24 cellular contexts compared by ENCODE assay signal in the genomic region with DNA sequence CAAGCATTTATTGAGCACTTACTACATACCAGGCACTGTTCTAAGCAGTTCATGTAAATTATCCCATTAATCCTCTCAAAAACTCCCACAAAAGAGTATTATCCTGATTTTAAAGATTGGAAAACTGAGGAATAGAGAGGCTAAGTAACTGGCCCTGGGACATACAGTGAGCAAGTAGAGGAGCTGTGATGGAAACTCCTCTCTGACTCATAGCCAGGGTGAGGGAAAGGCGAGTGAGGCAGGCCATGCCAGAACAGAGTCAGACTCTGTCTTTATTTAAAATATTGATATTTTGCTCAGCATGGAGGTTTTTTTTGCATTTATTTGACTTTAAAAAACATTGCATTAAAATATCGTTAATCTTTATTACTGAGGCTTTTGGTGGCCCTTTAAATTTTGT.
"Had no signal": no experiment of that assay in that cellular context is flagged by ENCODE, and none has a peak within 500 bp of the region (broad histone marks: within the 10 kb centered on the region; RNA-seq: fewer than 3 reads in every experiment).

No MANE protein-coding gene starts in this region.

- H3K9me3 Mint-ChIP-seq: activated CD4-positive, alpha-beta memory T cell treated with anti-CD3 and anti-CD28 coated beads, Interleukin-2, amount 10 ng/mL, durations not matched to agents 7 days and 5 days; activated CD4-positive, alpha-beta T cell treated with anti-CD3 and anti-CD28 coated beads, Interleukin-2, amount 10 ng/mL, durations not matched to agents 7 days and 5 days; activated naive CD8-positive, alpha-beta T cell treated with anti-CD3 and anti-CD28 coated beads, Interleukin-2, amount 50 U/mL, for 24 hours; activated T-cell treated with anti-CD3 and anti-CD28 coated beads, Interleukin-2, amount 50 U/mL, for 24 hours; central memory CD8-positive, alpha-beta T cell had no signal

- H3K4me1 ChIP-seq: heart left ventricle, left ventricle myocardium inferior, pancreas, psoas muscle, right atrium auricular region, stomach, suprapubic skin, tibial nerve had no signal

- H3K9me3 ChIP-seq: pancreas had no signal

- ATAC-seq: heart left ventricle; pancreas; psoas muscle; stimulated activated naive B cell treated with anti-CD40 and anti-IgM and Interleukin-4, amounts not matched to agents 10 μg/mL and 1 μg/mL and 100 μg/mL, for 72 hours had no signal

- DNase-seq: activated CD4-positive, alpha-beta memory T cell treated with anti-CD3 and anti-CD28 coated beads, Interleukin-2, amount 10 ng/mL, durations not matched to agents 7 days and 5 days; activated CD4-positive, alpha-beta T cell treated with anti-CD3 and anti-CD28 coated beads for 1 hour; activated CD4-positive, alpha-beta T cell treated with anti-CD3 and anti-CD28 coated beads, Interleukin-2, amount 10 ng/mL, durations not matched to agents 7 days and 5 days; activated CD8-positive, alpha-beta memory T cell treated with anti-CD3 and anti-CD28 coated beads, Interleukin-2, amount 50 U/mL, for 48 hours; activated naive CD8-positive, alpha-beta T cell treated with anti-CD3 and anti-CD28 coated beads, Interleukin-2, amount 50 U/mL, for 24 hours; activated T-cell treated with anti-CD3 and anti-CD28 coated beads, Interleukin-2, amount 50 U/mL, for 24 hours; amygdala; dermis blood vessel endothelial cell; effector CD4-positive, alpha-beta T cell; heart left ventricle; left ventricle myocardium inferior; pancreas; psoas muscle; stimulated activated CD4-positive, alpha-beta T cell treated with anti-CD3 and anti-CD28 coated beads, Interleukin-15, amount 100 ng/mL, for 24 hours; stimulated activated CD4-positive, alpha-beta T cell treated with anti-CD3 and anti-CD28 coated beads, Interleukin-2, amount 100 ng/mL, for 24 hours; stimulated activated naive B cell treated with anti-CD40 and anti-IgM and Interleukin-4, amounts not matched to agents 10 μg/mL and 1 μg/mL and 100 μg/mL, for 72 hours; stomach; T-helper 2 cell had no signal

- H3K27ac ChIP-seq: heart left ventricle, left ventricle myocardium inferior, pancreas, psoas muscle, right atrium auricular region, stomach, suprapubic skin, tibial nerve had no signal

- H3K4me3 ChIP-seq: heart left ventricle, left ventricle myocardium inferior, pancreas, psoas muscle, right atrium auricular region, stomach, suprapubic skin, tibial nerve had no signal

- H3K4me1 Mint-ChIP-seq: activated CD4-positive, alpha-beta memory T cell treated with anti-CD3 and anti-CD28 coated beads, Interleukin-2, amount 10 ng/mL, durations not matched to agents 7 days and 5 days; activated CD4-positive, alpha-beta T cell treated with anti-CD3 and anti-CD28 coated beads, Interleukin-2, amount 10 ng/mL, durations not matched to agents 7 days and 5 days; activated naive CD4-positive, alpha-beta T cell treated with anti-CD3 and anti-CD28 coated beads, Interleukin-2, amount 50 U/mL, for 24 hours; activated naive CD8-positive, alpha-beta T cell treated with anti-CD3 and anti-CD28 coated beads, Interleukin-2, amount 50 U/mL, for 24 hours; central memory CD8-positive, alpha-beta T cell; stimulated activated naive B cell treated with anti-CD40 and anti-IgM and Interleukin-4, amounts not matched to agents 10 μg/mL and 1 μg/mL and 100 μg/mL, for 72 hours had no signal

- H3K36me3 Mint-ChIP-seq: stimulated activated naive B cell treated with anti-CD40 and anti-IgM and Interleukin-4, amounts not matched to agents 10 μg/mL and 1 μg/mL and 100 μg/mL, for 72 hours had no signal

- H3K36me3 ChIP-seq: pancreas, suprapubic skin had no signal

- H3K27ac Mint-ChIP-seq: activated CD4-positive, alpha-beta memory T cell treated with anti-CD3 and anti-CD28 coated beads, Interleukin-2, amount 10 ng/mL, durations not matched to agents 7 days and 5 days; activated CD4-positive, alpha-beta T cell treated with anti-CD3 and anti-CD28 coated beads, Interleukin-2, amount 10 ng/mL, durations not matched to agents 7 days and 5 days; activated naive CD4-positive, alpha-beta T cell treated with anti-CD3 and anti-CD28 coated beads, Interleukin-2, amount 50 U/mL, for 24 hours; activated naive CD8-positive, alpha-beta T cell treated with anti-CD3 and anti-CD28 coated beads, Interleukin-2, amount 50 U/mL, for 24 hours; activated T-cell treated with anti-CD3 and anti-CD28 coated beads, Interleukin-2, amount 50 U/mL, for 24 hours; stimulated activated naive B cell treated with anti-CD40 and anti-IgM and Interleukin-4, amounts not matched to agents 10 μg/mL and 1 μg/mL and 100 μg/mL, for 72 hours; WTC11 had no signal

- H3K27me3 ChIP-seq: heart left ventricle, pancreas, right atrium auricular region, stomach, suprapubic skin, tibial nerve had no signal

- H3K4me3 Mint-ChIP-seq: activated CD4-positive, alpha-beta memory T cell treated with anti-CD3 and anti-CD28 coated beads, Interleukin-2, amount 10 ng/mL, durations not matched to agents 7 days and 5 days; activated CD4-positive, alpha-beta T cell treated with anti-CD3 and anti-CD28 coated beads, Interleukin-2, amount 10 ng/mL, durations not matched to agents 7 days and 5 days; activated naive CD4-positive, alpha-beta T cell treated with anti-CD3 and anti-CD28 coated beads, Interleukin-2, amount 50 U/mL, for 24 hours; activated naive CD8-positive, alpha-beta T cell treated with anti-CD3 and anti-CD28 coated beads, Interleukin-2, amount 50 U/mL, for 24 hours; activated T-cell treated with anti-CD3 and anti-CD28 coated beads, Interleukin-2, amount 50 U/mL, for 24 hours; central memory CD8-positive, alpha-beta T cell; stimulated activated naive B cell treated with anti-CD40 and anti-IgM and Interleukin-4, amounts not matched to agents 10 μg/mL and 1 μg/mL and 100 μg/mL, for 72 hours; WTC11 had no signal
